7 cellular contexts compared by ENCODE assay signal in genomic region chr2:96839288-96839874, GRCh38. TPM values are rescaled to one million over a fixed set of nuclear protein-coding genes. Genes with fewer than 3 reads are reported as not detected.
DNase-seq lines count a peak whose midpoint lies in the region; ATAC-seq and TF ChIP-seq lines count a peak whose summit lies in the region.

No MANE protein-coding gene starts in this region.

- in situ Hi-C loops in gastrocnemius medialis (cut with MboI; ENCODE audit: low sequenced_read_pairs in 4 of 4): no loop called here

- H3K36me3 ChIP-seq in gastrocnemius medialis: peaks cover 0 to 38% of the 10 kb centered on the region in 2 donors

- no peaks in the 10 kb centered on the region for H3K9me3 ChIP-seq in gastrocnemius medialis

- H3K36me3 Mint-ChIP-seq in activated naive CD8-positive, alpha-beta T cell treated with anti-CD3 and anti-CD28 coated beads, Interleukin-2, amount 50 U/mL, for 24 hours (ENCODE audit: low read depth): peaks cover 13% of the 10 kb centered on the region
- H3K36me3 Mint-ChIP-seq in type B pancreatic cell: peaks cover 4% of the 10 kb centered on the region

- H3K27ac Mint-ChIP-seq in activated naive CD8-positive, alpha-beta T cell treated with anti-CD3 and anti-CD28 coated beads, Interleukin-2, amount 50 U/mL, for 24 hours: no peak overlapping the region
- H3K27ac Mint-ChIP-seq in type B pancreatic cell: no peak overlapping the region

- H3K4me3 Mint-ChIP-seq in activated naive CD8-positive, alpha-beta T cell treated with anti-CD3 and anti-CD28 coated beads, Interleukin-2, amount 50 U/mL, for 24 hours: peak overlapping the region; percentile 38
- no peak overlapping the region for H3K4me3 Mint-ChIP-seq in type B pancreatic cell

- no peak for TF ChIP-seq POLR2A in gastrocnemius medialis (IDR thresholded peaks at IDR 0.05)

- peaks cover 15 to 36% of the 10 kb centered on the region in 2 donors for H3K4me1 ChIP-seq in gastrocnemius medialis

- H3K27ac ChIP-seq in gastrocnemius medialis: peak overlapping the region; percentile 94 to 99 (median 96)

- H3K27me3 Mint-ChIP-seq in activated naive CD8-positive, alpha-beta T cell treated with anti-CD3 and anti-CD28 coated beads, Interleukin-2, amount 50 U/mL, for 24 hours: no peaks in the 10 kb centered on the region
- no peaks in the 10 kb centered on the region for H3K27me3 Mint-ChIP-seq in type B pancreatic cell

- no peak for TF ChIP-seq CTCF in gastrocnemius medialis (IDR thresholded peaks at IDR 0.05 in 4 of 5, conservative IDR thresholded peaks at IDR 0.05 in 1 of 5)
- no peak for TF ChIP-seq CTCF in type B pancreatic cell (conservative IDR thresholded peaks at IDR 0.05)

- no peaks in the 10 kb centered on the region for H3K9me3 Mint-ChIP-seq in activated naive CD8-positive, alpha-beta T cell treated with anti-CD3 and anti-CD28 coated beads, Interleukin-2, amount 50 U/mL, for 24 hours
- H3K9me3 Mint-ChIP-seq in type B pancreatic cell: no peaks in the 10 kb centered on the region

- ATAC-seq in GM21786 (IDR thresholded peaks at IDR 0.05; ENCODE audit: unreplicated experiment) (peak; percentile 71), gastrocnemius medialis (no peak)
- peak; percentile 87 for ATAC-seq in activated naive CD8-positive, alpha-beta T cell treated with anti-CD3 and anti-CD28 coated beads, Interleukin-2, amount 50 U/mL, for 24 hours

- intact Hi-C loops in gastrocnemius medialis (cut with DNase I; ENCODE audit: low total_unique reads): no loop called here

- peaks cover 10% of the 10 kb centered on the region for H3K4me1 Mint-ChIP-seq in activated naive CD8-positive, alpha-beta T cell treated with anti-CD3 and anti-CD28 coated beads, Interleukin-2, amount 50 U/mL, for 24 hours
- H3K4me1 Mint-ChIP-seq in type B pancreatic cell (ENCODE audit: unreplicated experiment): peaks cover 11% of the 10 kb centered on the region

- H3K4me3 ChIP-seq in gastrocnemius medialis: no peak overlapping the region

- H3K27me3 ChIP-seq in gastrocnemius medialis: no peaks in the 10 kb centered on the region

- DNase-seq in T-helper 1 cell (peak; percentile 60 to 91 (median 74)), gastrocnemius medialis (peak in 1 of 2 donors; percentile 51), type B pancreatic cell (ENCODE audit: extremely low spot score, unreplicated experiment) (no peak), NCI-H2227 treated with DMSO at 0.1 percent for 48 hours (lab: John Stamatoyannopoulos, UW) (no peak), amniotic stem cell (lab: John Stamatoyannopoulos, UW) (no peak)
- DNase-seq in activated naive CD8-positive, alpha-beta T cell treated with anti-CD3 and anti-CD28 coated beads, Interleukin-2, amount 50 U/mL, for 24 hours: peak; percentile 82

RNA-seq across cellular contexts. Expression of gene ANKRD23, which starts 4.4 kb away (rescaled TPM):
- total RNA-seq in gastrocnemius medialis: 1,000 to 10,000 TPM in 2 of 4 donors, 100 to 1,000 TPM in 2; 642 to 1,565 (median 923) TPM
- 6.1 and 8.1 TPM in 2 replicates for total RNA-seq in type B pancreatic cell (ENCODE audit: low replicate concordance)

RNA-seq across cellular contexts. Expression of gene ANKRD39, which starts 18.4 kb away (rescaled TPM):
- total RNA-seq in gastrocnemius medialis: 10 to 100 TPM; 25.8 to 50.6 (median 43.8) TPM
- total RNA-seq in type B pancreatic cell (ENCODE audit: low replicate concordance): 16.6 and 17.7 TPM in 2 replicates

RNA-seq across cellular contexts. Expression of gene CNNM3, which starts 23.3 kb away (rescaled TPM):
- total RNA-seq in gastrocnemius medialis (1 to 10 TPM; 3.3 to 9.8 (median 8.6) TPM), type B pancreatic cell (ENCODE audit: low replicate concordance) (28.3 and 30.8 TPM in 2 replicates)

RNA-seq across cellular contexts. Expression of gene SEMA4C, which starts 30.5 kb away (rescaled TPM):
- total RNA-seq in gastrocnemius medialis: 1 to 10 TPM; 3.2 to 8.6 (median 6.5) TPM
- 45.5 and 58.1 TPM in 2 replicates for total RNA-seq in type B pancreatic cell (ENCODE audit: low replicate concordance)

Comparison
In these comparisons a context has a peak if more than half of its experiments do, and no peak if none do; other contexts are left out.
1. ATAC-seq: peak in GM21786 (single experiment) and activated naive CD8-positive, alpha-beta T cell treated with anti-CD3 and anti-CD28 coated beads, Interleukin-2, amount 50 U/mL, for 24 hours (single experiment); none in gastrocnemius medialis (0 of 2).
2. DNase-seq: peak in T-helper 1 cell (5 of 5) and activated naive CD8-positive, alpha-beta T cell treated with anti-CD3 and anti-CD28 coated beads, Interleukin-2, amount 50 U/mL, for 24 hours (single experiment); none in type B pancreatic cell (single experiment), NCI-H2227 treated with DMSO at 0.1 percent for 48 hours (single experiment) and amniotic stem cell (single experiment).
3. RNA of gene ANKRD23, which starts 4.4 kb away (total RNA-seq): 642 to 1,565 TPM in gastrocnemius medialis; 6.1 to 8.1 TPM in type B pancreatic cell; every median in the first group is over 10 times any median in the second.